In the genomic region with DNA sequence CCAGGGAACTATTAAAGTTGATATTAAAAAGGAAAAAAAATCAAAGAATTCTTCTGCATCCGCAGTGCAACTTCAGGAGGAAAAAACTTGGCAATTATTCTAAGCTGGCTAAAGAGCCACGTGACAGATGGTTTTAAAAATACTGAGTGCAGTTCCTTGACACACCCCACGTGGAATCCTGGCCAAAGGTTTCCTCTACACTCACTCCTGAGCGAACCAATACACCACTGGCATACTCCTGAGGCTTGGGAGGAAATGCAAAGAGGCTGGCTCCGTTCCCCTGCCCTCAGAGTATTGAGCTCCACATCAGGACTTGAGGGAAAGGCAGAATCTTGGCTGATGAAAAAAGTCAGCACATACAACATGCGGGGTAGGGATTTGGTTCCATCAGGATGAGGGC, we compare ENCODE assay signal across 18 cellular contexts.
DNase-seq lines count a peak whose midpoint lies in the region; ATAC-seq, FAIRE-seq and TF ChIP-seq lines count a peak whose summit lies in the region.
"Had no signal": no experiment of that assay in that cellular context is flagged by ENCODE, and none has a peak within 500 bp of the region (broad histone marks: within the 10 kb centered on the region; RNA-seq: fewer than 3 reads in every experiment).

No MANE protein-coding gene starts in this region.

- FAIRE-seq in kidney (lab: Jason Lieb, UNC) (peak; percentile 91), small intestine (lab: Jason Lieb, UNC) (no peak)
- FAIRE-seq: GM19239 had no signal

- H3K27ac Mint-ChIP-seq in activated T-helper 2 cell treated with anti-CD3 and anti-CD28 coated beads, Interferon-gamma antibody, Interleukin-2, Interleukin-4, amounts not matched to agents 10 μg/mL and 5 μg/mL and 100 μg/mL, durations not matched to agents 14 hours and 24 hours and 36 hours: no peak overlapping the region
- H3K27ac Mint-ChIP-seq: CD14-positive monocyte had no signal

- H3K9ac ChIP-seq in kidney (ENCODE audit: low read length in 2 of 2): no peak overlapping the region

- no peak for TF ChIP-seq CTCF in kidney (IDR thresholded peaks at IDR 0.05; ENCODE audit: borderline replicate concordance, extremely low read depth, insufficient read depth)

- WGBS in small intestine, 3 donors: 8 to 35% (median 34%) methylated on average over 6 of the region's 6 CpGs

- no peak for ATAC-seq in GM18517 (IDR thresholded peaks at IDR 0.05; ENCODE audit: unreplicated experiment)

- H3K9me3 Mint-ChIP-seq in activated T-helper 2 cell treated with anti-CD3 and anti-CD28 coated beads, Interferon-gamma antibody, Interleukin-2, Interleukin-4, amounts not matched to agents 10 μg/mL and 5 μg/mL and 100 μg/mL, durations not matched to agents 14 hours and 24 hours and 36 hours: no peaks in the 10 kb centered on the region

- H3K4me1 ChIP-seq in kidney (ENCODE audit: control insufficient read depth in 1 of 2, insufficient read depth in 1 of 2, low read depth in 1 of 2, low read length in 2 of 2) (peaks cover 0 to 4% of the 10 kb centered on the region in 2 donors), small intestine (ENCODE audit: control insufficient read depth in 2 of 2, insufficient read depth in 1 of 2, low read depth in 1 of 2, low read length in 1 of 2) (no peaks in the 10 kb centered on the region)
- H3K4me1 ChIP-seq: SJCRH30 had no signal

- no peaks in the 10 kb centered on the region for H3K36me3 Mint-ChIP-seq in activated T-helper 2 cell treated with anti-CD3 and anti-CD28 coated beads, Interferon-gamma antibody, Interleukin-2, Interleukin-4, amounts not matched to agents 10 μg/mL and 5 μg/mL and 100 μg/mL, durations not matched to agents 14 hours and 24 hours and 36 hours (ENCODE audit: low read depth)
- H3K36me3 Mint-ChIP-seq: CD14-positive monocyte had no signal

- DNase-seq in MG63 (peak; percentile 46), astrocyte of the hippocampus (ENCODE audit: low read depth, low spot score) (peak; percentile 36), kidney (no peak), small intestine (peak; percentile 73), AG08396 (ENCODE audit: low spot score) (no peak), MV-4-11 (lab: John Stamatoyannopoulos, UW) (no peak)
- DNase-seq in activated T-helper 2 cell treated with anti-CD3 and anti-CD28 coated beads, Interferon-gamma antibody, Interleukin-2, Interleukin-4, amounts not matched to agents 10 μg/mL and 5 μg/mL and 100 μg/mL, durations not matched to agents 14 hours and 24 hours and 36 hours (ENCODE audit: low spot score): no peak
- DNase-seq: AML-193, EL, H7, NCI-H1092 treated with DMSO at 0.1 percent for 48 hours, NCI-H1694, NCI-H69, RPMI8226, SJCRH30 had no signal

- no peaks in the 10 kb centered on the region for H3K4me1 Mint-ChIP-seq in activated T-helper 2 cell treated with anti-CD3 and anti-CD28 coated beads, Interferon-gamma antibody, Interleukin-2, Interleukin-4, amounts not matched to agents 10 μg/mL and 5 μg/mL and 100 μg/mL, durations not matched to agents 14 hours and 24 hours and 36 hours (ENCODE audit: low read depth)

- intact Hi-C loops in kidney (cut with DNase I): no loop called here
- intact Hi-C loops in activated T-helper 2 cell treated with anti-CD3 and anti-CD28 coated beads, Interferon-gamma antibody, Interleukin-2, Interleukin-4, amounts not matched to agents 10 μg/mL and 5 μg/mL and 100 μg/mL, durations not matched to agents 14 hours and 24 hours and 36 hours (cut with micrococcal nuclease): no loop called here

- H3K27me3 Mint-ChIP-seq in activated T-helper 2 cell treated with anti-CD3 and anti-CD28 coated beads, Interferon-gamma antibody, Interleukin-2, Interleukin-4, amounts not matched to agents 10 μg/mL and 5 μg/mL and 100 μg/mL, durations not matched to agents 14 hours and 24 hours and 36 hours (ENCODE audit: low read depth): peaks cover 5% of the 10 kb centered on the region

- no peak overlapping the region for H3K4me3 Mint-ChIP-seq in activated T-helper 2 cell treated with anti-CD3 and anti-CD28 coated beads, Interferon-gamma antibody, Interleukin-2, Interleukin-4, amounts not matched to agents 10 μg/mL and 5 μg/mL and 100 μg/mL, durations not matched to agents 14 hours and 24 hours and 36 hours (ENCODE audit: low read depth)
- H3K4me3 Mint-ChIP-seq: CD14-positive monocyte had no signal

- no peak overlapping the region for H3K27ac ChIP-seq in kidney (ENCODE audit: low read depth in 2 of 2, low read length in 2 of 2)
- peak overlapping the region in 1 of 2 donors; percentile 38 for H3K27ac ChIP-seq in small intestine (ENCODE audit: low read depth in 1 of 2, low read length in 1 of 2)
- H3K27ac ChIP-seq: SJCRH30 had no signal

- no peaks in the 10 kb centered on the region for H3K9me3 ChIP-seq in MG63
- no peaks in the 10 kb centered on the region for H3K9me3 ChIP-seq in kidney (ENCODE audit: control insufficient read depth in 1 of 2, low read length in 2 of 2)
- H3K9me3 ChIP-seq in small intestine (ENCODE audit: control insufficient read depth, low read depth): no peaks in the 10 kb centered on the region
- H3K9me3 ChIP-seq: SJCRH30 had no signal

- H3K4me3 ChIP-seq in MG63 (no peak overlapping the region), kidney (ENCODE audit: low read length in 2 of 2) (no peak overlapping the region), small intestine (ENCODE audit: low read depth in 1 of 2, low read length in 2 of 2) (no peak overlapping the region)
- H3K4me3 ChIP-seq: SJCRH30 had no signal

- no peaks in the 10 kb centered on the region for H3K27me3 ChIP-seq in MG63
- no peaks in the 10 kb centered on the region for H3K27me3 ChIP-seq in small intestine (ENCODE audit: control insufficient read depth in 2 of 2, insufficient read depth in 2 of 2, low read length in 2 of 2)
- H3K27me3 ChIP-seq: SJCRH30 had no signal

- no peaks in the 10 kb centered on the region for H3K36me3 ChIP-seq in MG63
- no peaks in the 10 kb centered on the region for H3K36me3 ChIP-seq in kidney (ENCODE audit: control insufficient read depth in 1 of 2, insufficient read depth in 2 of 2, low read length in 2 of 2)
- H3K36me3 ChIP-seq in small intestine (ENCODE audit: control insufficient read depth in 2 of 2, insufficient read depth in 2 of 2, low read length in 2 of 2): no peaks in the 10 kb centered on the region
- H3K36me3 ChIP-seq: SJCRH30 had no signal

Comparison
In these comparisons a context has a peak if more than half of its experiments do, and no peak if none do; other contexts are left out.
1. DNase-seq: peak in MG63 (single experiment), astrocyte of the hippocampus (single experiment) and small intestine (single experiment); none in kidney (single experiment), AG08396 (single experiment), activated T-helper 2 cell treated with anti-CD3 and anti-CD28 coated beads, Interferon-gamma antibody, Interleukin-2, Interleukin-4, amounts not matched to agents 10 μg/mL and 5 μg/mL and 100 μg/mL, durations not matched to agents 14 hours and 24 hours and 36 hours (single experiment) and MV-4-11 (single experiment).